7 cellular contexts compared by ENCODE assay signal in the genomic region with DNA sequence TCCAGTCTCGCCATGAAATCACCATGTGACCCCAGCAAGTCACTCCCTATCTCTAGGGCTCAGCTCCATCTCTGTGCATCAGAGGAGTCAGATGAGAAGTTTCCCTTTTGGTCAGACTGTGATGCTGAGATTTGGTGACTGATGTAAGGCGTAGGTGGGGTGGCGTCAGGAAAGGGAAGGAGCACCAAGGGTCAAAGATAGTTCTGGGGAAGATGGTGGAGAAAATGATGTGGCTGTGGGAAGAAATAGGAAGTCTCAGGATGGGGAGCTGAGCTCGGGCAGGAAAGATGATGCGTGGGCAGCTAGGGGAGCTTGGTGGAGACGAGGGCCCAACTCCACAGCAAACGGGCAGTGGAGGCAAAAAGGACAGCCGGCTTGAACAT.
DNase-seq lines count a peak whose midpoint lies in the region; ATAC-seq, FAIRE-seq and TF ChIP-seq lines count a peak whose summit lies in the region.
"Not testable (repeated sequence)": the region's sequence is repeated elsewhere in the genome, so short reads cannot be mapped to it uniquely, and the experiment has no call there.

No MANE protein-coding gene starts in this region.

- peak; percentile 63 for FAIRE-seq in endothelial cell of umbilical vein (lab: Jason Lieb, UNC)

- H3K27ac Mint-ChIP-seq in activated CD8-positive, alpha-beta T cell treated with anti-CD3 and anti-CD28 coated beads for 36 hours: peak overlapping the region; percentile 26
- peak overlapping the region; percentile 71 for H3K27ac Mint-ChIP-seq in activated naive CD8-positive, alpha-beta T cell treated with anti-CD3 and anti-CD28 coated beads, Interleukin-2, amount 50 U/mL, for 24 hours
- H3K27ac Mint-ChIP-seq in stimulated activated memory B cell treated with anti-CD40 and anti-IgM and Interleukin-4, amounts not matched to agents 10 μg/mL and 1 μg/mL and 100 μg/mL, for 72 hours: peak overlapping the region; percentile 26

- not testable (repeated sequence) for BruUV-seq in endothelial cell of umbilical vein (replicated peaks; lab: Mats Ljungman, UMichigan)

- not testable (repeated sequence) for H4K8ac ChIP-seq in trophoblast cell (ENCODE audit: low read depth, low read length)

- H3K14ac ChIP-seq in trophoblast cell (ENCODE audit: low read length): not testable (repeated sequence)

- TF ChIP-seq POLR2A in endothelial cell of umbilical vein (IDR thresholded peaks at IDR 0.05; ENCODE audit: low read depth, low read length): not testable (repeated sequence)

- not testable (repeated sequence) for H3K27me3 ChIP-seq in DOHH2 (ENCODE audit: control insufficient read depth, low read length); SU-DHL-6 (ENCODE audit: low read length); endothelial cell of umbilical vein (ENCODE audit: control insufficient read depth in 2 of 2, insufficient read depth in 2 of 2, low read length in 2 of 2); trophoblast cell (ENCODE audit: insufficient read depth, low read length)

- H3F3A ChIP-seq in DOHH2 (ENCODE audit: control insufficient read depth, insufficient read depth) (peaks cover 25% of the 10 kb centered on the region), SU-DHL-6 (ENCODE audit: insufficient read depth) (peaks cover 44% of the 10 kb centered on the region)

- peak overlapping the region; percentile 83 for H2BK12ac ChIP-seq in trophoblast cell (ENCODE audit: low read length)

- H3K9me2 ChIP-seq in DOHH2 (replicated peaks; ENCODE audit: control insufficient read depth, low read length); SU-DHL-6 (replicated peaks; ENCODE audit: insufficient read depth, low read length): not testable (repeated sequence)

- H3K27ac ChIP-seq in DOHH2 (ENCODE audit: low read depth, low read length) (peak overlapping the region; percentile 54; the same call in 1 of the 2 replicates), SU-DHL-6 (ENCODE audit: low read depth, low read length) (peak overlapping the region; percentile 99)
- H3K27ac ChIP-seq in endothelial cell of umbilical vein (ENCODE audit: insufficient read depth, low read depth, low read length); trophoblast cell (ENCODE audit: low read depth, low read length): not testable (repeated sequence)

- not testable (repeated sequence) for H3K23ac ChIP-seq in trophoblast cell (ENCODE audit: low read length)

- H3K9me3 Mint-ChIP-seq in activated CD8-positive, alpha-beta T cell treated with anti-CD3 and anti-CD28 coated beads for 36 hours; activated naive CD8-positive, alpha-beta T cell treated with anti-CD3 and anti-CD28 coated beads, Interleukin-2, amount 50 U/mL, for 24 hours; stimulated activated memory B cell treated with anti-CD40 and anti-IgM and Interleukin-4, amounts not matched to agents 10 μg/mL and 1 μg/mL and 100 μg/mL, for 72 hours: not testable (repeated sequence)

- H2BK5ac ChIP-seq in trophoblast cell (ENCODE audit: low read depth, low read length, poor library complexity): not testable (repeated sequence)

- dilution Hi-C loops in endothelial cell of umbilical vein (cut with MboI; ENCODE audit: extremely low pct_ligation_motif_present, low sequenced_read_pairs): not testable (repeated sequence)

- peaks cover 28% of the 10 kb centered on the region for H3K79me1 ChIP-seq in trophoblast cell (ENCODE audit: low read length)

- not testable (repeated sequence) for H3K4me3 Mint-ChIP-seq in activated CD8-positive, alpha-beta T cell treated with anti-CD3 and anti-CD28 coated beads for 36 hours; activated naive CD8-positive, alpha-beta T cell treated with anti-CD3 and anti-CD28 coated beads, Interleukin-2, amount 50 U/mL, for 24 hours; stimulated activated memory B cell treated with anti-CD40 and anti-IgM and Interleukin-4, amounts not matched to agents 10 μg/mL and 1 μg/mL and 100 μg/mL, for 72 hours

- ATAC-seq in activated CD8-positive, alpha-beta T cell treated with anti-CD3 and anti-CD28 coated beads for 36 hours: peak; percentile 66
- ATAC-seq in activated naive CD8-positive, alpha-beta T cell treated with anti-CD3 and anti-CD28 coated beads, Interleukin-2, amount 50 U/mL, for 24 hours: peak; percentile 44
- ATAC-seq in stimulated activated memory B cell treated with anti-CD40 and anti-IgM and Interleukin-4, amounts not matched to agents 10 μg/mL and 1 μg/mL and 100 μg/mL, for 72 hours: peak; percentile 52

- H2AK5ac ChIP-seq in trophoblast cell (ENCODE audit: low read length): not testable (repeated sequence)

- not testable (repeated sequence) for H3K4ac ChIP-seq in trophoblast cell (ENCODE audit: low read depth, low read length)

- peaks cover 15% of the 10 kb centered on the region for H3K4me1 Mint-ChIP-seq in activated CD8-positive, alpha-beta T cell treated with anti-CD3 and anti-CD28 coated beads for 36 hours (ENCODE audit: low read depth)
- peaks cover 30% of the 10 kb centered on the region for H3K4me1 Mint-ChIP-seq in activated naive CD8-positive, alpha-beta T cell treated with anti-CD3 and anti-CD28 coated beads, Interleukin-2, amount 50 U/mL, for 24 hours
- H3K4me1 Mint-ChIP-seq in stimulated activated memory B cell treated with anti-CD40 and anti-IgM and Interleukin-4, amounts not matched to agents 10 μg/mL and 1 μg/mL and 100 μg/mL, for 72 hours: peaks cover 50% of the 10 kb centered on the region

- H4K12ac ChIP-seq in trophoblast cell (ENCODE audit: low read depth, low read length): not testable (repeated sequence)

- H3K4me2 ChIP-seq in DOHH2 (ENCODE audit: low read length); SU-DHL-6 (ENCODE audit: low read depth, low read length, poor library complexity, severe bottlenecking); endothelial cell of umbilical vein (ENCODE audit: insufficient read depth, low read length); trophoblast cell (ENCODE audit: low read length): not testable (repeated sequence)

- H3K79me2 ChIP-seq in DOHH2 (ENCODE audit: control insufficient read depth, low read length): peaks cover 22% of the 10 kb centered on the region
- not testable (repeated sequence) for H3K79me2 ChIP-seq in SU-DHL-6 (ENCODE audit: insufficient read depth, low read length); endothelial cell of umbilical vein (ENCODE audit: control insufficient read depth, insufficient read depth, low read length); trophoblast cell (ENCODE audit: control insufficient read depth, insufficient read depth, low read length, poor library complexity)

- intact Hi-C loops in activated CD8-positive, alpha-beta T cell treated with anti-CD3 and anti-CD28 coated beads for 36 hours (cut with micrococcal nuclease); endothelial cell of umbilical vein (cut with micrococcal nuclease): not testable (repeated sequence)

- peak overlapping the region; percentile 28 for H2BK120ac ChIP-seq in trophoblast cell (ENCODE audit: insufficient read depth, low read length, poor library complexity)

- H3K27me3 Mint-ChIP-seq in activated CD8-positive, alpha-beta T cell treated with anti-CD3 and anti-CD28 coated beads for 36 hours; activated naive CD8-positive, alpha-beta T cell treated with anti-CD3 and anti-CD28 coated beads, Interleukin-2, amount 50 U/mL, for 24 hours; stimulated activated memory B cell treated with anti-CD40 and anti-IgM and Interleukin-4, amounts not matched to agents 10 μg/mL and 1 μg/mL and 100 μg/mL, for 72 hours: not testable (repeated sequence)

- not testable (repeated sequence) for H4K20me1 ChIP-seq in DOHH2 (ENCODE audit: control insufficient read depth, insufficient read depth, low read depth, low read length); SU-DHL-6 (ENCODE audit: low read depth, low read length); endothelial cell of umbilical vein (replicated peaks; ENCODE audit: control insufficient read depth, extremely low read depth, insufficient read depth, low read length)

- POLR2A ChIA-PET in activated CD8-positive, alpha-beta T cell treated with anti-CD3 and anti-CD28 coated beads for 36 hours (lab: Charles Lee); endothelial cell of umbilical vein (lab: Charles Lee): not testable (repeated sequence)

- not testable (repeated sequence) for H3K36me3 ChIP-seq in DOHH2 (ENCODE audit: control insufficient read depth, low read length); SU-DHL-6 (ENCODE audit: low read length); endothelial cell of umbilical vein (ENCODE audit: control insufficient read depth in 2 of 2, extremely low read depth in 1 of 2, insufficient read depth in 2 of 2, low read length in 2 of 2); trophoblast cell (ENCODE audit: control insufficient read depth in 1 of 2, insufficient read depth in 2 of 2, low read length in 2 of 2)

- H3K4me1 ChIP-seq in DOHH2 (ENCODE audit: control insufficient read depth, low read length) (peaks cover 95% of the 10 kb centered on the region), trophoblast cell (ENCODE audit: control insufficient read depth in 1 of 2, insufficient read depth in 2 of 2, low read length in 2 of 2) (peaks cover 19 to 21% of the 10 kb centered on the region in 2 experiments)
- not testable (repeated sequence) for H3K4me1 ChIP-seq in endothelial cell of umbilical vein (ENCODE audit: control insufficient read depth, extremely low read depth, insufficient read depth, low read length)

- CTCF ChIA-PET in activated CD8-positive, alpha-beta T cell treated with anti-CD3 and anti-CD28 coated beads for 36 hours (lab: Charles Lee): interaction anchor here (1.3 kb wide), 1 partner anchor 55 kb away, joined by 4 read pairs; no protein-coding TSS in a partner anchor
- CTCF ChIA-PET in endothelial cell of umbilical vein (lab: Charles Lee): not testable (repeated sequence)

- peak overlapping the region; percentile 70 for H4K91ac ChIP-seq in trophoblast cell (ENCODE audit: low read depth, low read length)

- not testable (repeated sequence) for H3K4me3 ChIP-seq in DOHH2 (ENCODE audit: low read length); SU-DHL-6 (ENCODE audit: insufficient read depth, low read length, poor library complexity, severe bottlenecking); endothelial cell of umbilical vein (replicated peaks in 1 of 3; ENCODE audit: insufficient read depth in 1 of 3, low read depth in 1 of 3, low read length in 3 of 3); trophoblast cell (ENCODE audit: low read depth, low read length)

- H3K9ac ChIP-seq in SU-DHL-6 (ENCODE audit: low read length): peak overlapping the region; percentile 6; the same call in 1 of the 2 replicates
- not testable (repeated sequence) for H3K9ac ChIP-seq in endothelial cell of umbilical vein (replicated peaks; ENCODE audit: extremely low read depth, insufficient read depth, low read length); trophoblast cell (ENCODE audit: low read length)

- not testable (repeated sequence) for H3K9me1 ChIP-seq in endothelial cell of umbilical vein (replicated peaks; ENCODE audit: control insufficient read depth, extremely low read depth, insufficient read depth, low read length)

- H2AFZ ChIP-seq in SU-DHL-6 (ENCODE audit: low read depth, low read length, severe bottlenecking); endothelial cell of umbilical vein (ENCODE audit: low read depth, low read length); trophoblast cell (ENCODE audit: insufficient read depth, low read length, poor library complexity): not testable (repeated sequence)

- WGBS in trophoblast cell (ENCODE audit: extremely low coverage, insufficient coverage, insufficient read length): no CpG with 5 or more reads among the region's 8 CpGs

- not testable (repeated sequence) for H3K36me3 Mint-ChIP-seq in activated CD8-positive, alpha-beta T cell treated with anti-CD3 and anti-CD28 coated beads for 36 hours (ENCODE audit: low read depth); activated naive CD8-positive, alpha-beta T cell treated with anti-CD3 and anti-CD28 coated beads, Interleukin-2, amount 50 U/mL, for 24 hours (ENCODE audit: low read depth)
- peaks cover 13% of the 10 kb centered on the region for H3K36me3 Mint-ChIP-seq in stimulated activated memory B cell treated with anti-CD40 and anti-IgM and Interleukin-4, amounts not matched to agents 10 μg/mL and 1 μg/mL and 100 μg/mL, for 72 hours

- H3K9me3 ChIP-seq in DOHH2 (ENCODE audit: control insufficient read depth, insufficient read depth, low read length); SU-DHL-6 (ENCODE audit: insufficient read depth, low read length); endothelial cell of umbilical vein (replicated peaks; ENCODE audit: control insufficient read depth, insufficient read depth, low read length); trophoblast cell (ENCODE audit: insufficient read depth, low read depth, low read length): not testable (repeated sequence)

- not testable (repeated sequence) for TF ChIP-seq CTCF in DOHH2 (IDR thresholded peaks at IDR 0.05; ENCODE audit: low read depth, low read length, poor library complexity, severe bottlenecking); SU-DHL-6 (IDR thresholded peaks at IDR 0.05; ENCODE audit: insufficient read depth, low read length, poor library complexity, severe bottlenecking); activated CD8-positive, alpha-beta T cell treated with anti-CD3 and anti-CD28 coated beads for 36 hours (IDR thresholded peaks at IDR 0.05); endothelial cell of umbilical vein (IDR thresholded peaks at IDR 0.05; ENCODE audit: extremely low read depth in 1 of 2, insufficient read depth in 1 of 2, low read depth in 1 of 2, low read length in 2 of 2)

- not testable (repeated sequence) for DNase-seq in activated CD8-positive, alpha-beta T cell treated with anti-CD3 and anti-CD28 coated beads for 36 hours; activated naive CD8-positive, alpha-beta T cell treated with anti-CD3 and anti-CD28 coated beads, Interleukin-2, amount 50 U/mL, for 24 hours; endothelial cell of umbilical vein (ENCODE audit: low read depth, low spot score); trophoblast cell

- H3K18ac ChIP-seq in trophoblast cell (ENCODE audit: low read length): not testable (repeated sequence)
